ENCODE assay signal across 19 cellular contexts in the genomic region with DNA sequence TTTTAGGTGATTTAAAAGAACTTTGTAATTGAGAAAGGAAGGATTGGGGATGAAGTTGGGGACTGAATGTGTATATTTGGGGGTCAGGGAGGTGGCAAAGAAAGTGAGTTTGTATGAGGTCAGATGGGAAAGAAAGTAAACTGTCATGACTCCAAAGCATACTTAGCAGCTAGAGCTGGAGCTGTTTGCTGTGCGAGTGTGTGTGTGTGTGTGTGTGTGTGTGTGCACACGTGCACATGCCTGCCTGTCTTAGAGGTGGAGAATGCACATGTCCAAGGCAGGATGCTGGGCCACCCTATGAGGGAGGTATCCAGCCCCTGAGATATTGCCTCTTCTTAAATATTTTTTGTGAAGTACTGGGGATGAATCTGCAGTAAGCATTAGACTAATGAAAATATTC. TPM values are rescaled to one million over a fixed set of nuclear protein-coding genes. Genes with fewer than 3 reads are reported as not detected.
DNase-seq lines count a peak whose midpoint lies in the region; ATAC-seq and TF ChIP-seq lines count a peak whose summit lies in the region.
"Had no signal": no experiment of that assay in that cellular context is flagged by ENCODE, and none has a peak within 500 bp of the region (broad histone marks: within the 10 kb centered on the region; RNA-seq: fewer than 3 reads in every experiment).

No MANE protein-coding gene starts in this region.

- peak overlapping the region; percentile 77 for H3K9ac ChIP-seq in GM23248

- in situ Hi-C loops in GM23248 (cut with MboI) = no loop called here

- peaks cover 46% of the 10 kb centered on the region for H3K79me2 ChIP-seq in GM23248 (ENCODE audit: insufficient read depth)
- no peaks in the 10 kb centered on the region for H3K79me2 ChIP-seq in osteoblast (ENCODE audit: insufficient read depth, low read length)

- H3K4me2 ChIP-seq in GM23248 (ENCODE audit: unreplicated experiment) (peak overlapping the region; percentile 76), osteoblast (ENCODE audit: insufficient read depth, low read length) (peak overlapping the region; percentile 47)

- H3K27me3 ChIP-seq in GM23248 (replicated peaks; ENCODE audit: insufficient read depth) = no peaks in the 10 kb centered on the region
- no peaks in the 10 kb centered on the region for H3K27me3 ChIP-seq in osteoblast (ENCODE audit: insufficient read depth, low read length)
- H3K27me3 ChIP-seq in aorta (ENCODE audit: control insufficient read depth in 1 of 2, insufficient read depth in 2 of 2, low read length in 1 of 2) = no peaks in the 10 kb centered on the region
- H3K27me3 ChIP-seq: brain microvascular endothelial cell, right atrium auricular region had no signal

- no peak overlapping the region for H2AFZ ChIP-seq in GM23248
- no peak overlapping the region for H2AFZ ChIP-seq in osteoblast (ENCODE audit: low read length)

- H3K36me3 ChIP-seq in GM23248 (ENCODE audit: low read depth) = no peaks in the 10 kb centered on the region
- no peaks in the 10 kb centered on the region for H3K36me3 ChIP-seq in osteoblast (ENCODE audit: insufficient read depth, low read length)
- peaks cover 0 to 3% of the 10 kb centered on the region in 2 donors for H3K36me3 ChIP-seq in aorta (ENCODE audit: control insufficient read depth in 1 of 2, insufficient read depth in 2 of 2, low read length in 1 of 2)
- H3K36me3 ChIP-seq: brain microvascular endothelial cell, right atrium auricular region had no signal

- H3F3A ChIP-seq in GM23248 (ENCODE audit: insufficient read depth) = peaks cover 32% of the 10 kb centered on the region

- DNase-seq in GM23248 = peak; percentile 53
- DNase-seq in NCI-H69 (lab: John Stamatoyannopoulos, UW) = peak; percentile 29
- no peak for DNase-seq in epithelial cell of prostate (ENCODE audit: low read depth, low spot score)
- DNase-seq in osteoblast (ENCODE audit: insufficient read length, low spot score, missing footprints) = no peak
- DNase-seq in aorta = no peak
- no peak for DNase-seq in NCI-H774 (lab: John Stamatoyannopoulos, UW)
- no peak for DNase-seq in activated T-helper 2 cell treated with anti-CD3 and anti-CD28 coated beads, Interferon-gamma antibody, Interleukin-2, Interleukin-4, amounts not matched to agents 10 μg/mL and 5 μg/mL and 100 μg/mL, durations not matched to agents 14 hours and 24 hours and 36 hours (ENCODE audit: low spot score)
- DNase-seq: activated CD4-positive, alpha-beta T cell treated with anti-CD3 and anti-CD28 coated beads, Interleukin-2, amount 50 U/mL, for 4 hours; activated naive CD4-positive, alpha-beta T cell treated with anti-CD3 and anti-CD28 coated beads, Interleukin-2, amount 50 U/mL, for 16 hours; activated T-cell treated with anti-CD3 and anti-CD28 coated beads, Interleukin-2, amount 50 U/mL, for 1 hour; erythroblast; NCI-H1048; stimulated activated CD4-positive, alpha-beta T cell treated with anti-CD3 and anti-CD28 coated beads, Interleukin-2, amount 100 ng/mL, for 24 hours had no signal

- H3K27ac ChIP-seq in GM23248 (peak overlapping the region; percentile 99), epithelial cell of prostate (peak overlapping the region; percentile 86), osteoblast (ENCODE audit: low read depth, low read length) (peak overlapping the region; percentile 93), aorta (ENCODE audit: low read depth in 1 of 2, low read length in 2 of 2) (no peak overlapping the region)
- H3K27ac ChIP-seq: right atrium auricular region, VCaP had no signal

- ATAC-seq in aorta (ENCODE audit: low FRiP score) (no peak), GM18873 (IDR thresholded peaks at IDR 0.05; ENCODE audit: low FRiP score, unreplicated experiment) (no peak)

- H3K4me1 ChIP-seq in GM23248 (ENCODE audit: insufficient read depth) (peaks cover 39% of the 10 kb centered on the region), osteoblast (ENCODE audit: insufficient read depth, low read length) (peaks cover 28% of the 10 kb centered on the region), aorta (ENCODE audit: control insufficient read depth in 1 of 2, insufficient read depth in 2 of 2, low read length in 2 of 2) (no peaks in the 10 kb centered on the region)

- no peak overlapping the region for H3K27ac Mint-ChIP-seq in activated T-helper 2 cell treated with anti-CD3 and anti-CD28 coated beads, Interferon-gamma antibody, Interleukin-2, Interleukin-4, amounts not matched to agents 10 μg/mL and 5 μg/mL and 100 μg/mL, durations not matched to agents 14 hours and 24 hours and 36 hours
- H3K27ac Mint-ChIP-seq: dendritic cell treated with granulocyte-macrophage colony-stimulating factor and Interleukin-4, amounts not matched to agents 40 ng/mL and 50 ng/mL, for 4 days; IgD-negative memory B cell had no signal

- no peak overlapping the region for H3K4me3 Mint-ChIP-seq in activated T-helper 2 cell treated with anti-CD3 and anti-CD28 coated beads, Interferon-gamma antibody, Interleukin-2, Interleukin-4, amounts not matched to agents 10 μg/mL and 5 μg/mL and 100 μg/mL, durations not matched to agents 14 hours and 24 hours and 36 hours (ENCODE audit: low read depth)
- H3K4me3 Mint-ChIP-seq: dendritic cell treated with granulocyte-macrophage colony-stimulating factor and Interleukin-4, amounts not matched to agents 40 ng/mL and 50 ng/mL, for 4 days; IgD-negative memory B cell had no signal

- no peaks in the 10 kb centered on the region for H3K27me3 Mint-ChIP-seq in activated T-helper 2 cell treated with anti-CD3 and anti-CD28 coated beads, Interferon-gamma antibody, Interleukin-2, Interleukin-4, amounts not matched to agents 10 μg/mL and 5 μg/mL and 100 μg/mL, durations not matched to agents 14 hours and 24 hours and 36 hours (ENCODE audit: low read depth)

- no peaks in the 10 kb centered on the region for H3K9me3 Mint-ChIP-seq in activated T-helper 2 cell treated with anti-CD3 and anti-CD28 coated beads, Interferon-gamma antibody, Interleukin-2, Interleukin-4, amounts not matched to agents 10 μg/mL and 5 μg/mL and 100 μg/mL, durations not matched to agents 14 hours and 24 hours and 36 hours
- H3K9me3 Mint-ChIP-seq: dendritic cell treated with granulocyte-macrophage colony-stimulating factor and Interleukin-4, amounts not matched to agents 40 ng/mL and 50 ng/mL, for 4 days; IgD-negative memory B cell had no signal

- no peaks in the 10 kb centered on the region for H3K9me3 ChIP-seq in GM23248 (ENCODE audit: low read depth)
- H3K9me3 ChIP-seq in osteoblast (ENCODE audit: low read depth, low read length) = no peaks in the 10 kb centered on the region
- no peaks in the 10 kb centered on the region for H3K9me3 ChIP-seq in aorta (ENCODE audit: control insufficient read depth, low read length)
- H3K9me3 ChIP-seq: right atrium auricular region had no signal

- no peaks in the 10 kb centered on the region for H3K36me3 Mint-ChIP-seq in activated T-helper 2 cell treated with anti-CD3 and anti-CD28 coated beads, Interferon-gamma antibody, Interleukin-2, Interleukin-4, amounts not matched to agents 10 μg/mL and 5 μg/mL and 100 μg/mL, durations not matched to agents 14 hours and 24 hours and 36 hours (ENCODE audit: low read depth)
- H3K36me3 Mint-ChIP-seq: IgD-negative memory B cell had no signal

- H3K4me3 ChIP-seq in GM23248 (peak overlapping the region; percentile 33), osteoblast (ENCODE audit: insufficient read depth, low read length) (no peak overlapping the region), aorta (ENCODE audit: low read length in 2 of 2) (no peak overlapping the region)
- H3K4me3 ChIP-seq: right atrium auricular region had no signal

- H4K20me1 ChIP-seq in GM23248 (ENCODE audit: insufficient read depth) = no peaks in the 10 kb centered on the region
- no peaks in the 10 kb centered on the region for H4K20me1 ChIP-seq in osteoblast (ENCODE audit: insufficient read depth, low read length)

- peaks cover 9% of the 10 kb centered on the region for H3K4me1 Mint-ChIP-seq in activated T-helper 2 cell treated with anti-CD3 and anti-CD28 coated beads, Interferon-gamma antibody, Interleukin-2, Interleukin-4, amounts not matched to agents 10 μg/mL and 5 μg/mL and 100 μg/mL, durations not matched to agents 14 hours and 24 hours and 36 hours (ENCODE audit: low read depth)
- H3K4me1 Mint-ChIP-seq: IgD-negative memory B cell had no signal

- 3 to 11% methylated on average over 2 of the region's 2 CpGs for WGBS in GM23248 (ENCODE audit: low coverage in 1 of 2, low lambda C conversion rate in 2 of 2, missing lambda C conversion rate in 2 of 2), 2 experiments
- 36 to 45% methylated on average over 2 of the region's 2 CpGs for WGBS in aorta, 2 donors

- no peaks in the 10 kb centered on the region for H3K9me2 ChIP-seq in GM23248 (ENCODE audit: insufficient read depth)

- intact Hi-C loops in aorta (cut with DNase I) = no loop called here
- intact Hi-C loops in activated T-helper 2 cell treated with anti-CD3 and anti-CD28 coated beads, Interferon-gamma antibody, Interleukin-2, Interleukin-4, amounts not matched to agents 10 μg/mL and 5 μg/mL and 100 μg/mL, durations not matched to agents 14 hours and 24 hours and 36 hours (cut with micrococcal nuclease) = no loop called here

- TF ChIP-seq CTCF in osteoblast (IDR thresholded peaks at IDR 0.05; ENCODE audit: extremely low read depth, low read depth, low read length) = no peak

RNA-seq across cellular contexts. Expression of gene BOC, which starts 21.0 kb away (rescaled TPM):
- total RNA-seq in GM23248 (2014; rRNA removed; shearing (Covaris generic)) = 16.8 and 18.4 TPM in 2 replicates
- polyA plus RNA-seq in GM23248 (2016; fragmentation: Nextera tagmentation; extraction: Ambion mirVana) = 20.8 and 21.6 TPM in 2 replicates
- total RNA-seq in osteoblast = 22.8 and 29.2 TPM in 2 replicates
- 100 to 1,000 TPM in 1 of 2 donors, 10 to 100 TPM in 1; 45.1 to 164 TPM for total RNA-seq in aorta
- polyA plus RNA-seq in aorta = 1 to 10 TPM; 6.6 to 8.5 TPM
- 4.2 and 5.4 TPM in 2 replicates for total RNA-seq in activated T-helper 2 cell treated with anti-CD3 and anti-CD28 coated beads, Interferon-gamma antibody, Interleukin-2, Interleukin-4, amounts not matched to agents 10 μg/mL and 5 μg/mL and 100 μg/mL, durations not matched to agents 14 hours and 24 hours and 36 hours

Comparison
In these comparisons a context has a peak if more than half of its experiments do, and no peak if none do; other contexts are left out.
1. DNase-seq: peak in GM23248 (single experiment) and NCI-H69 (single experiment); none in epithelial cell of prostate (single experiment), osteoblast (single experiment), aorta (0 of 2), NCI-H774 (single experiment) and activated T-helper 2 cell treated with anti-CD3 and anti-CD28 coated beads, Interferon-gamma antibody, Interleukin-2, Interleukin-4, amounts not matched to agents 10 μg/mL and 5 μg/mL and 100 μg/mL, durations not matched to agents 14 hours and 24 hours and 36 hours (single experiment).
2. H3K27ac ChIP-seq: peak in GM23248 (single experiment), epithelial cell of prostate (single experiment) and osteoblast (single experiment); none in aorta (0 of 2).